9 cellular contexts compared by ENCODE assay signal in genomic region chr18:63253428-63254372, GRCh38.
DNase-seq lines count a peak whose midpoint lies in the region; ATAC-seq and TF ChIP-seq lines count a peak whose summit lies in the region.
"Had no signal": no experiment of that assay in that cellular context is flagged by ENCODE, and none has a peak within 500 bp of the region (broad histone marks: within the 10 kb centered on the region; RNA-seq: fewer than 3 reads in every experiment).

No MANE protein-coding gene starts in this region.

- intact Hi-C loops in sigmoid colon (cut with DNase I) (no loop called here), Right ventricle myocardium inferior (cut with DNase I) (no loop called here)

- DNase-seq in GM12865 (ENCODE audit: low read depth) (peak; percentile 49), epithelial cell of prostate (ENCODE audit: low read depth, low spot score) (peak; percentile 29), sigmoid colon (no peak), NCI-H146 treated with DMSO at 0.1 percent for 48 hours (lab: John Stamatoyannopoulos, UW; ENCODE audit: unreplicated experiment) (no peak), NCI-H1092 (lab: John Stamatoyannopoulos, UW) (no peak), Right ventricle myocardium inferior (ENCODE audit: missing footprints) (no peak)
- DNase-seq: pancreas had no signal

- 33 to 42% methylated on average over 10 of the region's 10 CpGs for WGBS in sigmoid colon, 2 donors

- H3K36me3 ChIP-seq in sigmoid colon: no peaks in the 10 kb centered on the region
- H3K36me3 ChIP-seq: pancreas had no signal

- no peaks in the 10 kb centered on the region for H3K9me3 ChIP-seq in sigmoid colon
- H3K9me3 ChIP-seq: pancreas had no signal

- peak; percentile 87 for ATAC-seq in SK-N-SH treated with all-trans-retinoic acid at 6 μM for 48 hours
- ATAC-seq in HG03432 (IDR thresholded peaks at IDR 0.05; ENCODE audit: unreplicated experiment): no peak
- no peak for ATAC-seq in Right ventricle myocardium inferior

- TF ChIP-seq CTCF in GM12865 (IDR thresholded peaks at IDR 0.05; ENCODE audit: insufficient read depth, low read depth, low read length, missing control alignments): no peak
- TF ChIP-seq CTCF in sigmoid colon (IDR thresholded peaks at IDR 0.05): no peak

- H3K27me3 ChIP-seq in sigmoid colon: no peaks in the 10 kb centered on the region
- H3K27me3 ChIP-seq: pancreas had no signal

- H3K4me1 ChIP-seq in sigmoid colon: peaks cover 0 to 36% (median 23%) of the 10 kb centered on the region in 4 donors
- H3K4me1 ChIP-seq: pancreas had no signal

- no peak for TF ChIP-seq EP300 in sigmoid colon (IDR thresholded peaks at IDR 0.05)

- H3K4me3 ChIP-seq in GM12865 (ENCODE audit: low read depth, low read length) (no peak overlapping the region), sigmoid colon (peak overlapping the region in 3 of 4 donors; percentile 6 to 15 (median 14))
- H3K4me3 ChIP-seq: pancreas had no signal

- no peak for TF ChIP-seq POLR2A in sigmoid colon (IDR thresholded peaks at IDR 0.05)

- H3K27ac ChIP-seq in epithelial cell of prostate: peak overlapping the region; percentile 34
- peak overlapping the region in 3 of 4 donors; percentile 21 to 44 (median 27) for H3K27ac ChIP-seq in sigmoid colon
- H3K27ac ChIP-seq: pancreas had no signal

TF ChIP-seq in SK-N-SH treated with all-trans-retinoic acid at 6 μM for 48 hours, 23 proteins besides CTCF, POLR2A, EP300 and RAD21:
- TF ChIP-seq ZFP3 (CRISPR knock-in tag; IDR thresholded peaks at IDR 0.05): no peak

Comparison
In these comparisons a context has a peak if more than half of its experiments do, and no peak if none do; other contexts are left out.
1. DNase-seq: peak in GM12865 (single experiment) and epithelial cell of prostate (single experiment); none in sigmoid colon (single experiment), NCI-H146 treated with DMSO at 0.1 percent for 48 hours (single experiment), NCI-H1092 (single experiment) and Right ventricle myocardium inferior (single experiment).